8 cellular contexts compared by ENCODE assay signal in the genomic region with DNA sequence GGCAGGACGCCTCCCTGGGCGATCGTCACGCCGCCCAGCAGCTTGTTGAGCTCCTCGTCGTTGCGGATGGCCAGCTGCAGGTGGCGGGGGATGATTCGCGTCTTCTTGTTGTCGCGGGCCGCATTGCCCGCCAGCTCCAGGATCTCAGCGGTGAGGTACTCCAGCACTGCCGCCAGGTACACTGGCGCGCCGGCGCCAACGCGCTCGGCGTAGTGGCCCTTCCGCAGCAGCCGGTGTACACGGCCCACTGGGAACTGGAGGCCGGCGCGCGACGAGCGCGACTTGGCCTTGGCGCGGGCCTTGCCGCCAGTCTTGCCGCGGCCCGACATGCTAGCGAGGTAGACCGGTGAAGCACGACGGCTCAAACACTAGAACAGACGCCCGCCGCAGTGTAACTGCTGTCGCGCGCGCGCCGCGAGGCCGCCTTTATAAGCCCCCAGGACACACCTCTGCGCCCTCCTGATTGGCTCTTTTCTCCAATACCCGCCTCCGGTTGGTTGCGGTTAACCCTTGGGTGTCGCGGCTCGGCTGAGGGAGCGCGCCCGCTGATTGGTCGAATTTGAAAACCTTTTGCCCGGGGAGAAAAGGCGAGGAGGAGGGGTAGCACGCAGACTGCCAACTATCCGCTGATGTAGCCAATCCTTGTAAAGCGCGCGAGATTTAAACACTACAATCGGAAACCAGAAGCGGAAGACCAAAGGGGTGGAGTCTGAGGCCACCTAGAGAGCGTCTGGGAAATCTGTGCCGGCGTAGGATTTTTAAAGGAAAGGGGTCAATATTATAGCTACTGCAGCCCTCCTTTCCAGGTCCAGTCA. TPM values are rescaled to one million over a fixed set of nuclear protein-coding genes. Genes with fewer than 3 reads are reported as not detected.
DNase-seq lines count a peak whose midpoint lies in the region; ATAC-seq and TF ChIP-seq lines count a peak whose summit lies in the region.

No MANE protein-coding gene starts in this region.

- in situ Hi-C loops in SK-MEL-5 (cut with HindIII; ENCODE audit: low pct_unique_long_range_greater_than_20kb, low sequenced_read_pairs), result no loop called here

- H2BK12ac ChIP-seq in neuronal stem cell (ENCODE audit: low read length), result no peak overlapping the region

- CTCF ChIA-PET in activated naive CD4-positive, alpha-beta T cell treated with anti-CD3 and anti-CD28 coated beads, Interleukin-2, amount 10 ng/mL, durations not matched to agents 7 days and 5 days (lab: Charles Lee), result interaction anchor here (0.6 to 1.7 kb wide), 8 partner anchors 11 to 226 kb away, joined by 3 to 6 read pairs (median 4); a partner anchor contains a TSS

- no peak for TF ChIP-seq EP300 in gastroesophageal sphincter (IDR thresholded peaks at IDR 0.05)

- H3K4me1 ChIP-seq in gastroesophageal sphincter (peaks cover 0 to 35% (median 24%) of the 10 kb centered on the region in 3 donors), neuronal stem cell (ENCODE audit: control insufficient read depth in 2 of 2, insufficient read depth in 1 of 2, low read depth in 1 of 2, low read length in 2 of 2) (peaks cover 15 to 22% of the 10 kb centered on the region in 2 donors), subcutaneous abdominal adipose tissue (ENCODE audit: control insufficient read depth in 5 of 5, insufficient read depth in 5 of 5, low read length in 5 of 5) (peaks cover under 1 to 33% (median 24%) of the 10 kb centered on the region in 5 donors)

- H2AFZ ChIP-seq in neuronal stem cell (ENCODE audit: low read length), result peak overlapping the region; percentile 15

- H3K9ac ChIP-seq in neuronal stem cell (ENCODE audit: low read depth, low read length, poor library complexity) (peak overlapping the region; percentile 99), subcutaneous abdominal adipose tissue (ENCODE audit: low read length in 5 of 5) (peak overlapping the region in 4 of 5 donors; percentile 77 to 81 (median 78))

- no peak overlapping the region for H4K91ac ChIP-seq in neuronal stem cell (ENCODE audit: low read depth, low read length, poor library complexity)

- peak overlapping the region; percentile 100 for H3K23ac ChIP-seq in neuronal stem cell (ENCODE audit: low read depth, low read length, poor library complexity)

- H3K27ac Mint-ChIP-seq in activated naive CD4-positive, alpha-beta T cell treated with anti-CD3 and anti-CD28 coated beads, Interleukin-2, amount 10 ng/mL, durations not matched to agents 7 days and 5 days, result peak overlapping the region; percentile 90

- DNase-seq in GM06990 (ENCODE audit: extremely low read depth, insufficient read length), result peak; percentile 99
- peak; percentile 100 for DNase-seq in NAMALWA (ENCODE audit: low spot score)
- DNase-seq in SK-MEL-5 (ENCODE audit: low read depth, low spot score), result peak; percentile 99
- DNase-seq in activated naive CD4-positive, alpha-beta T cell treated with anti-CD3 and anti-CD28 coated beads, Interleukin-2, amount 10 ng/mL, durations not matched to agents 7 days and 5 days, result peak; percentile 99
- DNase-seq in neuronal stem cell (ENCODE audit: low spot score), result peak; percentile 100

- no peak overlapping the region for H4K8ac ChIP-seq in neuronal stem cell (ENCODE audit: low read depth, low read length)

- peak overlapping the region; percentile 21 for H3K14ac ChIP-seq in neuronal stem cell (ENCODE audit: low read length)

- H3K36me3 ChIP-seq in GM06990 (ENCODE audit: control insufficient read depth, insufficient read depth, low read length) (peaks cover 23% of the 10 kb centered on the region), gastroesophageal sphincter (peaks cover 0 to 35% of the 10 kb centered on the region in 2 donors), neuronal stem cell (replicated peaks in 1 of 2; ENCODE audit: control insufficient read depth in 2 of 2, insufficient read depth in 2 of 2, low read length in 2 of 2) (peaks cover 41 to 67% of the 10 kb centered on the region in 2 donors), subcutaneous abdominal adipose tissue (ENCODE audit: control insufficient read depth in 5 of 5, insufficient read depth in 5 of 5, low read length in 5 of 5) (peaks cover 6 to 42% (median 29%) of the 10 kb centered on the region in 5 donors)

- ATAC-seq in HG02571 (IDR thresholded peaks at IDR 0.05; ENCODE audit: unreplicated experiment), result peak; percentile 78
- peak; percentile 96 for ATAC-seq in gastroesophageal sphincter

- H3K27me3 Mint-ChIP-seq in activated naive CD4-positive, alpha-beta T cell treated with anti-CD3 and anti-CD28 coated beads, Interleukin-2, amount 10 ng/mL, durations not matched to agents 7 days and 5 days, result peaks cover 9% of the 10 kb centered on the region

- peak; percentile 98 to 99 for TF ChIP-seq POLR2A in gastroesophageal sphincter (IDR thresholded peaks at IDR 0.05)

- TF ChIP-seq CTCF in GM06990 (IDR thresholded peaks at IDR 0.05; ENCODE audit: insufficient read depth, low read length, poor library complexity, severe bottlenecking), result no peak
- TF ChIP-seq CTCF in gastroesophageal sphincter (IDR thresholded peaks at IDR 0.05), result peak in 2 of 4 experiments; percentile 20 to 22

- H3K4me2 ChIP-seq in neuronal stem cell (ENCODE audit: insufficient read depth, low read length, poor library complexity, severe bottlenecking), result peak overlapping the region; percentile 69

- H3K27me3 ChIP-seq in GM06990 (replicated peaks; ENCODE audit: control insufficient read depth, insufficient read depth, low read length), result no peaks in the 10 kb centered on the region
- no peaks in the 10 kb centered on the region for H3K27me3 ChIP-seq in gastroesophageal sphincter
- no peaks in the 10 kb centered on the region for H3K27me3 ChIP-seq in neuronal stem cell (ENCODE audit: control insufficient read depth in 3 of 3, insufficient read depth in 3 of 3, low read depth in 1 of 3, low read length in 3 of 3)
- H3K27me3 ChIP-seq in subcutaneous abdominal adipose tissue (ENCODE audit: control insufficient read depth in 5 of 5, insufficient read depth in 4 of 5, low read length in 5 of 5), result no peaks in the 10 kb centered on the region

- H3K9me3 ChIP-seq in gastroesophageal sphincter (no peaks in the 10 kb centered on the region), neuronal stem cell (replicated peaks in 1 of 2; ENCODE audit: control insufficient read depth in 2 of 2, insufficient read depth in 1 of 2, low read depth in 1 of 2, low read length in 2 of 2) (no peaks in the 10 kb centered on the region), subcutaneous abdominal adipose tissue (ENCODE audit: control insufficient read depth in 5 of 5, low read length in 5 of 5) (no peaks in the 10 kb centered on the region)

- H3K27ac ChIP-seq in gastroesophageal sphincter (peak overlapping the region; percentile 79 to 99 (median 96)), neuronal stem cell (replicated peaks; ENCODE audit: low read length) (peak overlapping the region; percentile 71), subcutaneous abdominal adipose tissue (ENCODE audit: low read depth, low read length) (peak overlapping the region; percentile 84)

- no peak overlapping the region for H2BK120ac ChIP-seq in neuronal stem cell (ENCODE audit: low read depth, low read length)

- H3K18ac ChIP-seq in neuronal stem cell (ENCODE audit: low read length), result peak overlapping the region; percentile 98

- H3K4me3 ChIP-seq in GM06990 (replicated peaks; ENCODE audit: low read depth, low read length) (peak overlapping the region; percentile 91), gastroesophageal sphincter (peak overlapping the region; percentile 60 to 86), neuronal stem cell (ENCODE audit: low read length in 2 of 2) (peak overlapping the region; percentile 94 to 100), subcutaneous abdominal adipose tissue (ENCODE audit: low read depth in 1 of 5, low read length in 5 of 5) (peak overlapping the region in 4 of 5 donors; percentile 67 to 82 (median 76))

- no peak overlapping the region for H2BK15ac ChIP-seq in neuronal stem cell (ENCODE audit: low read length)

- H3K79me1 ChIP-seq in neuronal stem cell (ENCODE audit: low read depth, low read length), result peaks cover 10% of the 10 kb centered on the region

- peaks cover 73% of the 10 kb centered on the region for H3K36me3 Mint-ChIP-seq in activated naive CD4-positive, alpha-beta T cell treated with anti-CD3 and anti-CD28 coated beads, Interleukin-2, amount 10 ng/mL, durations not matched to agents 7 days and 5 days

- peak overlapping the region; percentile 97 for H3K4me3 Mint-ChIP-seq in activated naive CD4-positive, alpha-beta T cell treated with anti-CD3 and anti-CD28 coated beads, Interleukin-2, amount 10 ng/mL, durations not matched to agents 7 days and 5 days

- no peak overlapping the region for H3K4ac ChIP-seq in neuronal stem cell (ENCODE audit: low read length)

- no peaks in the 10 kb centered on the region for H3K9me3 Mint-ChIP-seq in activated naive CD4-positive, alpha-beta T cell treated with anti-CD3 and anti-CD28 coated beads, Interleukin-2, amount 10 ng/mL, durations not matched to agents 7 days and 5 days

- peaks cover 70% of the 10 kb centered on the region for H3K4me1 Mint-ChIP-seq in activated naive CD4-positive, alpha-beta T cell treated with anti-CD3 and anti-CD28 coated beads, Interleukin-2, amount 10 ng/mL, durations not matched to agents 7 days and 5 days

- H2AK5ac ChIP-seq in neuronal stem cell (ENCODE audit: low read depth, low read length), result peak overlapping the region; percentile 73

- peak overlapping the region; percentile 76 for H2BK5ac ChIP-seq in neuronal stem cell (ENCODE audit: low read length)

- 0% methylated on average over 8 to 12 of the region's 79 CpGs for WGBS in gastroesophageal sphincter (ENCODE audit: low coverage in 1 of 2), 2 donors
- no CpG with 5 or more reads among the region's 79 CpGs for WGBS in neuronal stem cell (ENCODE audit: extremely low coverage in 2 of 2, insufficient read length in 2 of 2, insufficient replicate concordance in 1 of 2), 2 donors

RNA-seq across cellular contexts. Expression of a gene that starts 6.4 kb away (rescaled TPM):
- total RNA-seq in SK-MEL-5 (2014; rRNA removed; shearing (Covaris generic)), result 22.3 and 26.1 TPM in 2 replicates
- 50.0 and 56.3 TPM in 2 replicates for polyA plus RNA-seq in SK-MEL-5 (2015; cell fraction: cytosol; rRNA removed)
- 186 and 227 TPM in 2 replicates for polyA plus RNA-seq in SK-MEL-5 (2015; cell fraction: nucleus; rRNA removed)
- total RNA-seq in gastroesophageal sphincter, result 10 to 100 TPM; 10.7 to 28.1 (median 21.4) TPM
- 31.0 TPM for polyA plus RNA-seq in neuronal stem cell (2013, experiment 1 of 2)
- 31.0 TPM for polyA plus RNA-seq in neuronal stem cell (2013, experiment 2 of 2)

RNA-seq across cellular contexts. Expression of a gene that starts 10.6 kb away (rescaled TPM):
- 4.5 and 6.7 TPM in 2 replicates for total RNA-seq in SK-MEL-5 (2014; rRNA removed; shearing (Covaris generic))
- polyA plus RNA-seq in SK-MEL-5 (2015; cell fraction: cytosol; rRNA removed), result 66.3 and 71.3 TPM in 2 replicates
- 115 and 118 TPM in 2 replicates for polyA plus RNA-seq in SK-MEL-5 (2015; cell fraction: nucleus; rRNA removed)
- total RNA-seq in gastroesophageal sphincter, result 10 to 100 TPM in 2 of 4 donors, 1 to 10 TPM in 2; 1.2 to 27.1 (median 9.8) TPM
- 36.5 TPM for polyA plus RNA-seq in neuronal stem cell (2013, experiment 1 of 2)
- 37.2 TPM for polyA plus RNA-seq in neuronal stem cell (2013, experiment 2 of 2)

RNA-seq across cellular contexts. Expression of a gene that starts 11.9 kb away (rescaled TPM):
- total RNA-seq in SK-MEL-5 (2014; rRNA removed; shearing (Covaris generic)), result 2.8 and 5.6 TPM in 2 replicates
- 11.1 and 20.3 TPM in 2 replicates for polyA plus RNA-seq in SK-MEL-5 (2015; cell fraction: cytosol; rRNA removed)
- 19.5 and 21.2 TPM in 2 replicates for polyA plus RNA-seq in SK-MEL-5 (2015; cell fraction: nucleus; rRNA removed)
- total RNA-seq in gastroesophageal sphincter, result 10 to 100 TPM in 1 of 4 donors, 1 to 10 TPM in 3; 3.4 to 13.3 (median 8.3) TPM
- polyA plus RNA-seq in neuronal stem cell (2013, experiment 1 of 2), result 5.7 TPM
- polyA plus RNA-seq in neuronal stem cell (2013, experiment 2 of 2), result 4.9 TPM

RNA-seq across cellular contexts. Expression of a gene that starts 26.1 kb away (rescaled TPM):
- total RNA-seq in SK-MEL-5 (2014; rRNA removed; shearing (Covaris generic)), result 8.8 and 9.4 TPM in 2 replicates
- polyA plus RNA-seq in SK-MEL-5 (2015; cell fraction: cytosol; rRNA removed), result 8.1 and 12.7 TPM in 2 replicates
- 65.5 and 102 TPM in 2 replicates for polyA plus RNA-seq in SK-MEL-5 (2015; cell fraction: nucleus; rRNA removed)
- 10 to 100 TPM; 19.0 to 30.2 (median 23.3) TPM for total RNA-seq in gastroesophageal sphincter
- polyA plus RNA-seq in neuronal stem cell (2013, experiment 1 of 2), result 22.9 TPM
- 22.7 TPM for polyA plus RNA-seq in neuronal stem cell (2013, experiment 2 of 2)

RNA-seq across cellular contexts. Expression of a gene that starts 27.7 kb away (rescaled TPM):
- 43.7 and 49.9 TPM in 2 replicates for total RNA-seq in SK-MEL-5 (2014; rRNA removed; shearing (Covaris generic))
- 18.0 and 19.9 TPM in 2 replicates for polyA plus RNA-seq in SK-MEL-5 (2015; cell fraction: cytosol; rRNA removed)
- polyA plus RNA-seq in SK-MEL-5 (2015; cell fraction: nucleus; rRNA removed), result 50.6 and 59.6 TPM in 2 replicates
- total RNA-seq in gastroesophageal sphincter, result 10 to 100 TPM; 23.9 to 45.6 (median 35.8) TPM
- 12.6 TPM for polyA plus RNA-seq in neuronal stem cell (2013, experiment 1 of 2)
- 11.2 TPM for polyA plus RNA-seq in neuronal stem cell (2013, experiment 2 of 2)

Comparison
In these comparisons a context has a peak if more than half of its experiments do, and no peak if none do; other contexts are left out.
1. Peak in every context shown above with its lines: DNase-seq, ATAC-seq, H3K4me3 ChIP-seq and H3K27ac ChIP-seq.